In the genomic region with DNA sequence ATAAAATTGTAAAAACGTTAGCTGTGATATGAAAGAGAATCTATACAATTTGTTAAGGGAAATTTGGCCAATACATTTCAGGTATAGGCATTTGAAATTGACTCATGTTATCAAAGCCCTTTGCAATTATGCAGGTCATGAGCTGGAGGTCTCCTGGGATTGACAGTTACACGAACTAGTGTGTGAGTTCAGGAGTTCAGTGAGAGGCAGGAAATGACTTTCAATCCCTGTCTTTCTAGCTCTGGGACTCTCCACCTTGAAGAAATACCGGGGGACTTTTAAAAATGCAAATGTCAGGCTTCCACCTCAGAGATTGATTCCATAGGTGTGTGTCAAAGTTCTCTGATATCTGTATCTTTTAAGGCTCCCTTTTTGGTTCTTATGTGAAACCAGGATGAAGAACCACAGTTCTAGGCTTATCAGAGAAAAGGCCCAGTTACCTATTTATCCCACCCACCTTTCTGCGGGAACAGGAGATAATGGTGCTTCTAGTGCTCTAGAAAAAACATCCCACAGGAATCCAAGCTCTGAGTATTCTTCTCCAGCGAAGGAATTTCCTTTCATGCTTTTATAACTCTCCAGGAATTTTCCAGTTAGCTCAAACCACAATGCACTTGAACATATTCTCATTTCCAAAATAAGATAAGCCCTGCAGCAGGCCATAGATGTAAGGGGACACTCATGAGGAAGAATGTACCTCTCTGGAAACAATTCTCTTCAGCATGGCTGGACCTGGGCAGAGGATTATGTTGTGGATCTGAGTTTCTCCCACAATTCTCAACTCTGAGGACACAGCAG, we compare ENCODE assay signal across 23 cellular contexts.
DNase-seq lines count a peak whose midpoint lies in the region; ATAC-seq and TF ChIP-seq lines count a peak whose summit lies in the region.
"Had no signal": no experiment of that assay in that cellular context is flagged by ENCODE, and none has a peak within 500 bp of the region (broad histone marks: within the 10 kb centered on the region; RNA-seq: fewer than 3 reads in every experiment).

No MANE protein-coding gene starts in this region.

- POLR2A ChIA-PET in Caco-2 (lab: Charles Lee): no interaction called here

- TF ChIP-seq CTCF in choroid plexus epithelial cell (conservative IDR thresholded peaks at IDR 0.05; ENCODE audit: low read depth, low read length) (no peak), Caco-2 (IDR thresholded peaks at IDR 0.05; ENCODE audit: insufficient read depth in 1 of 2, low read depth in 1 of 2, low read length in 1 of 2, severe bottlenecking in 1 of 2, unreplicated experiment in 1 of 2) (no peak), gastrocnemius medialis (IDR thresholded peaks at IDR 0.05 in 4 of 5, conservative IDR thresholded peaks at IDR 0.05 in 1 of 5) (no peak)

- H3K4me1 Mint-ChIP-seq in Caco-2 (ENCODE audit: low read depth, unreplicated experiment): no peaks in the 10 kb centered on the region
- no peaks in the 10 kb centered on the region for H3K4me1 Mint-ChIP-seq in immature natural killer cell
- H3K4me1 Mint-ChIP-seq: activated naive CD8-positive, alpha-beta T cell treated with anti-CD3 and anti-CD28 coated beads, Interleukin-2, amount 10 ng/mL, durations not matched to agents 7 days and 5 days; activated T-helper 17 cell treated with anti-CD3 and anti-CD28 coated beads, Interleukin-2, amount 50 U/mL, for 72 hours; CD14-positive monocyte; natural killer cell had no signal

- CTCF ChIA-PET in Caco-2 (lab: Charles Lee): no interaction called here

- in situ Hi-C loops in gastrocnemius medialis (cut with MboI; ENCODE audit: low sequenced_read_pairs in 4 of 4): no loop called here

- H3K27ac Mint-ChIP-seq in Caco-2 (ENCODE audit: unreplicated experiment): no peak overlapping the region
- H3K27ac Mint-ChIP-seq in immature natural killer cell: no peak overlapping the region
- H3K27ac Mint-ChIP-seq: activated naive CD8-positive, alpha-beta T cell treated with anti-CD3 and anti-CD28 coated beads, Interleukin-2, amount 10 ng/mL, durations not matched to agents 7 days and 5 days; activated T-helper 17 cell treated with anti-CD3 and anti-CD28 coated beads, Interleukin-2, amount 50 U/mL, for 72 hours; natural killer cell had no signal

- no peaks in the 10 kb centered on the region for H3K9me3 Mint-ChIP-seq in Caco-2 (ENCODE audit: unreplicated experiment)
- no peaks in the 10 kb centered on the region for H3K9me3 Mint-ChIP-seq in immature natural killer cell
- H3K9me3 Mint-ChIP-seq: activated naive CD8-positive, alpha-beta T cell treated with anti-CD3 and anti-CD28 coated beads, Interleukin-2, amount 10 ng/mL, durations not matched to agents 7 days and 5 days; activated T-helper 17 cell treated with anti-CD3 and anti-CD28 coated beads, Interleukin-2, amount 50 U/mL, for 72 hours; CD14-positive monocyte; natural killer cell had no signal

- no peak for TF ChIP-seq POLR2A in gastrocnemius medialis (IDR thresholded peaks at IDR 0.05)

- H3K4me3 Mint-ChIP-seq in Caco-2 (ENCODE audit: unreplicated experiment) (no peak overlapping the region), immature natural killer cell (no peak overlapping the region)
- H3K4me3 Mint-ChIP-seq: activated naive CD8-positive, alpha-beta T cell treated with anti-CD3 and anti-CD28 coated beads, Interleukin-2, amount 10 ng/mL, durations not matched to agents 7 days and 5 days; activated T-helper 17 cell treated with anti-CD3 and anti-CD28 coated beads, Interleukin-2, amount 50 U/mL, for 72 hours; CD14-positive monocyte; natural killer cell had no signal

- no peaks in the 10 kb centered on the region for H3K36me3 Mint-ChIP-seq in Caco-2 (ENCODE audit: insufficient read depth, unreplicated experiment)
- no peaks in the 10 kb centered on the region for H3K36me3 Mint-ChIP-seq in immature natural killer cell
- H3K36me3 Mint-ChIP-seq: activated naive CD8-positive, alpha-beta T cell treated with anti-CD3 and anti-CD28 coated beads, Interleukin-2, amount 10 ng/mL, durations not matched to agents 7 days and 5 days; CD14-positive monocyte; natural killer cell had no signal

- peak; percentile 63 for ATAC-seq in GM18907 (IDR thresholded peaks at IDR 0.05; ENCODE audit: unreplicated experiment)
- peak; percentile 73 for ATAC-seq in HG03432 (IDR thresholded peaks at IDR 0.05; ENCODE audit: unreplicated experiment)
- ATAC-seq in gastrocnemius medialis: no peak
- ATAC-seq: activated T-helper 17 cell treated with anti-CD3 and anti-CD28 coated beads, Interleukin-2, amount 50 U/mL, for 72 hours; K562; natural killer cell; stimulated activated naive CD8-positive, alpha-beta T cell treated with anti-CD3 and anti-CD28 coated beads, Interleukin-15, Interleukin-2, amounts not matched to agents 100 U/mL and 50 U/mL, for 24 hours had no signal

- H3K4me1 ChIP-seq in Caco-2: no peaks in the 10 kb centered on the region
- no peaks in the 10 kb centered on the region for H3K4me1 ChIP-seq in gastrocnemius medialis
- H3K4me1 ChIP-seq: breast epithelium, sigmoid colon, transverse colon had no signal

- no peak overlapping the region for H3K27ac ChIP-seq in gastrocnemius medialis
- H3K27ac ChIP-seq: breast epithelium, GM23248, sigmoid colon, transverse colon had no signal

- no peaks in the 10 kb centered on the region for H3K27me3 Mint-ChIP-seq in Caco-2 (ENCODE audit: insufficient read depth, unreplicated experiment)
- H3K27me3 Mint-ChIP-seq in immature natural killer cell (ENCODE audit: low read depth in 3 of 3): peaks cover 0 to 3% (median 2%) of the 10 kb centered on the region in 3 donors
- H3K27me3 Mint-ChIP-seq: activated naive CD8-positive, alpha-beta T cell treated with anti-CD3 and anti-CD28 coated beads, Interleukin-2, amount 10 ng/mL, durations not matched to agents 7 days and 5 days; activated T-helper 17 cell treated with anti-CD3 and anti-CD28 coated beads, Interleukin-2, amount 50 U/mL, for 72 hours had no signal

- peak; percentile 28 for DNase-seq in A172 (ENCODE audit: low spot score)
- DNase-seq in choroid plexus epithelial cell (ENCODE audit: low read depth): peak; percentile 13
- DNase-seq in Caco-2: no peak
- DNase-seq in NCI-H1092 treated with DMSO at 0.1 percent for 48 hours (lab: John Stamatoyannopoulos, UW): no peak
- DNase-seq in gastrocnemius medialis: no peak
- DNase-seq in immature natural killer cell: no peak
- DNase-seq: 8988T; activated naive CD8-positive, alpha-beta T cell treated with anti-CD3 and anti-CD28 coated beads, Interleukin-2, amount 10 ng/mL, durations not matched to agents 7 days and 5 days; foreskin melanocyte; GM23248; mammary epithelial cell; natural killer cell; NCI-H2029; posterior cingulate gyrus; sigmoid colon; stimulated activated naive CD8-positive, alpha-beta T cell treated with anti-CD3 and anti-CD28 coated beads, Interleukin-15, Interleukin-2, amounts not matched to agents 100 U/mL and 50 U/mL, for 24 hours; transverse colon had no signal

- H3K4me3 ChIP-seq in choroid plexus epithelial cell (ENCODE audit: low read depth, low read length): no peak overlapping the region
- no peak overlapping the region for H3K4me3 ChIP-seq in Caco-2 (ENCODE audit: low read depth, low read length)
- H3K4me3 ChIP-seq in gastrocnemius medialis: no peak overlapping the region
- H3K4me3 ChIP-seq: breast epithelium, GM23248, K562, sigmoid colon, transverse colon had no signal

- H3K36me3 ChIP-seq in Caco-2 (ENCODE audit: control insufficient read depth, insufficient read depth, low read length) (no peaks in the 10 kb centered on the region), gastrocnemius medialis (no peaks in the 10 kb centered on the region)
- H3K36me3 ChIP-seq: breast epithelium, sigmoid colon, transverse colon had no signal

- BruUV-seq in Caco-2 (replicated peaks; lab: Mats Ljungman, UMichigan): no TSS peak

- H3K9me3 ChIP-seq in Caco-2: no peaks in the 10 kb centered on the region
- H3K9me3 ChIP-seq in gastrocnemius medialis: no peaks in the 10 kb centered on the region
- H3K9me3 ChIP-seq: breast epithelium, sigmoid colon, transverse colon had no signal

- intact Hi-C loops in Caco-2 (cut with micrococcal nuclease; ENCODE audit: unreplicated experiment): no loop called here
- intact Hi-C loops in gastrocnemius medialis (cut with DNase I; ENCODE audit: low total_unique reads): no loop called here

- H3K27me3 ChIP-seq in Caco-2 (replicated peaks; ENCODE audit: control insufficient read depth, insufficient read depth, low read length): no peaks in the 10 kb centered on the region
- no peaks in the 10 kb centered on the region for H3K27me3 ChIP-seq in gastrocnemius medialis
- H3K27me3 ChIP-seq: sigmoid colon, transverse colon had no signal

Comparison
In these comparisons a context has a peak if more than half of its experiments do, and no peak if none do; other contexts are left out.
1. DNase-seq: peak in A172 (single experiment) and choroid plexus epithelial cell (single experiment); none in Caco-2 (0 of 2), NCI-H1092 treated with DMSO at 0.1 percent for 48 hours (single experiment), gastrocnemius medialis (0 of 2) and immature natural killer cell (0 of 3).
2. ATAC-seq: peak in GM18907 (single experiment) and HG03432 (single experiment); none in gastrocnemius medialis (0 of 2).